ENCODE assay signal across 8 cellular contexts in genomic region chr22:20268350-20269012, GRCh38. TPM values are rescaled to one million over a fixed set of nuclear protein-coding genes. Genes with fewer than 3 reads are reported as not detected.
DNase-seq lines count a peak whose midpoint lies in the region; ATAC-seq, FAIRE-seq and TF ChIP-seq lines count a peak whose summit lies in the region.

No MANE protein-coding gene starts in this region.

- H4K20me1 ChIP-seq in astrocyte (ENCODE audit: insufficient read depth, low read length) (no peaks in the 10 kb centered on the region), smooth muscle cell (ENCODE audit: low read depth) (no peaks in the 10 kb centered on the region)

- FAIRE-seq in astrocyte (lab: Jason Lieb, UNC), result no peak

- peaks cover 2 to 11% (median 7%) of the 10 kb centered on the region in 3 donors for H3K4me1 Mint-ChIP-seq in T-cell
- H3K4me1 Mint-ChIP-seq in astrocyte (ENCODE audit: low read depth, unreplicated experiment), result peaks cover 2% of the 10 kb centered on the region

- H3K79me2 ChIP-seq in astrocyte (ENCODE audit: insufficient read depth, low read length), result no peaks in the 10 kb centered on the region
- H3K79me2 ChIP-seq in smooth muscle cell (ENCODE audit: low read depth), result no peaks in the 10 kb centered on the region

- peak overlapping the region; percentile 82 for H3K4me2 ChIP-seq in astrocyte (ENCODE audit: low read length)
- H3K4me2 ChIP-seq in smooth muscle cell, result peak overlapping the region; percentile 59

- H3K27ac ChIP-seq in astrocyte (ENCODE audit: low read depth, low read length), result no peak overlapping the region
- no peak overlapping the region for H3K27ac ChIP-seq in smooth muscle cell (ENCODE audit: low read depth)

- H3K9me3 ChIP-seq in astrocyte (ENCODE audit: insufficient read depth, low read depth, low read length) (no peaks in the 10 kb centered on the region), iPS-15b (ENCODE audit: control insufficient read depth, insufficient read depth, low read length) (no peaks in the 10 kb centered on the region), smooth muscle cell (replicated peaks; ENCODE audit: low read depth) (no peaks in the 10 kb centered on the region)

- no peaks in the 10 kb centered on the region for H3K27me3 Mint-ChIP-seq in T-cell
- H3K27me3 Mint-ChIP-seq in astrocyte (ENCODE audit: low read depth, unreplicated experiment), result peaks cover 19% of the 10 kb centered on the region

- ATAC-seq in T-cell (replicated peaks in 1 of 4) (peak; percentile 81 to 91 (median 84)), HG03135 (IDR thresholded peaks at IDR 0.05; ENCODE audit: unreplicated experiment) (no peak), GM19463 (IDR thresholded peaks at IDR 0.05; ENCODE audit: unreplicated experiment) (no peak)

- H3K9ac ChIP-seq in astrocyte (ENCODE audit: low read length), result no peak overlapping the region
- peak overlapping the region; percentile 61 for H3K9ac ChIP-seq in iPS-15b (ENCODE audit: low read depth, low read length)
- H3K9ac ChIP-seq in smooth muscle cell (ENCODE audit: low read depth), result no peak overlapping the region

- POLR2A ChIA-PET in T-cell (lab: Charles Lee), result no interaction called here

- H3K9me3 Mint-ChIP-seq in T-cell (no peaks in the 10 kb centered on the region), astrocyte (ENCODE audit: unreplicated experiment) (no peaks in the 10 kb centered on the region)

- DNase-seq in EL, result peak; percentile 56
- peak; percentile 27 for DNase-seq in HPDE6-E6E7 (ENCODE audit: extremely low spot score)
- peak in 31 of 34 experiments; percentile 19 to 66 (median 43) for DNase-seq in T-cell
- no peak for DNase-seq in astrocyte (ENCODE audit: low read depth)
- peak; percentile 7 for DNase-seq in smooth muscle cell (lab: John Stamatoyannopoulos, UW; ENCODE audit: unreplicated experiment)

- H3F3A ChIP-seq in smooth muscle cell (ENCODE audit: low read depth), result no peaks in the 10 kb centered on the region

- H3K27ac Mint-ChIP-seq in T-cell, result no peak overlapping the region
- H3K27ac Mint-ChIP-seq in astrocyte (ENCODE audit: unreplicated experiment), result no peak overlapping the region

- H3K4me3 Mint-ChIP-seq in T-cell (peak overlapping the region; percentile 67 to 78 (median 75)), astrocyte (ENCODE audit: unreplicated experiment) (peak overlapping the region; percentile 75)

- CTCF ChIA-PET in T-cell (lab: Charles Lee), result interaction anchor here in 1 of 2 donors (0.5 kb wide), 1 partner anchor 117 kb away, joined by 4 read pairs; no protein-coding TSS in a partner anchor

- H2AFZ ChIP-seq in astrocyte (ENCODE audit: low read depth, low read length), result peak overlapping the region; percentile 20
- no peak overlapping the region for H2AFZ ChIP-seq in smooth muscle cell (ENCODE audit: low read depth)

- no peak overlapping the region for H3K4me3 ChIP-seq in astrocyte (ENCODE audit: insufficient read depth, low read depth, low read length)
- H3K4me3 ChIP-seq in iPS-15b (ENCODE audit: low read depth, low read length), result no peak overlapping the region
- peak overlapping the region; percentile 34 for H3K4me3 ChIP-seq in smooth muscle cell

- H3K36me3 ChIP-seq in astrocyte (ENCODE audit: insufficient read depth, low read length) (no peaks in the 10 kb centered on the region), iPS-15b (ENCODE audit: control insufficient read depth, insufficient read depth, low read length) (no peaks in the 10 kb centered on the region), smooth muscle cell (ENCODE audit: low read depth) (no peaks in the 10 kb centered on the region)

- TF ChIP-seq CTCF in astrocyte (IDR thresholded peaks at IDR 0.05; ENCODE audit: insufficient read depth, low read depth, low read length), result peak; percentile 15
- TF ChIP-seq CTCF in smooth muscle cell (IDR thresholded peaks at IDR 0.05; ENCODE audit: borderline replicate concordance, insufficient read depth, poor library complexity, severe bottlenecking), result peak; percentile 56

- no peaks in the 10 kb centered on the region for H3K36me3 Mint-ChIP-seq in T-cell
- peaks cover 2% of the 10 kb centered on the region for H3K36me3 Mint-ChIP-seq in astrocyte (ENCODE audit: low read depth, unreplicated experiment)

- no peaks in the 10 kb centered on the region for H3K4me1 ChIP-seq in astrocyte (ENCODE audit: insufficient read depth, low read length)
- H3K4me1 ChIP-seq in iPS-15b (ENCODE audit: control insufficient read depth, insufficient read depth, low read length), result no peaks in the 10 kb centered on the region
- H3K4me1 ChIP-seq in smooth muscle cell (ENCODE audit: low read depth), result peaks cover 7% of the 10 kb centered on the region

- 38% methylated on average over 26 of the region's 43 CpGs for WGBS in smooth muscle cell (ENCODE audit: low lambda C conversion rate)

- no peaks in the 10 kb centered on the region for H3K27me3 ChIP-seq in astrocyte (ENCODE audit: insufficient read depth, low read length)
- no peaks in the 10 kb centered on the region for H3K27me3 ChIP-seq in iPS-15b (ENCODE audit: control insufficient read depth, insufficient read depth, low read length)
- no peaks in the 10 kb centered on the region for H3K27me3 ChIP-seq in smooth muscle cell (ENCODE audit: low read depth)

RNA-seq across cellular contexts. Expression of gene RTN4R, which starts 0.4 kb away (rescaled TPM):
- total RNA-seq in T-cell, result 1 to 10 TPM in 3 of 5 donors, under 1 TPM in 2; 0.33 to 4.1 (median 2.5) TPM
- total RNA-seq in astrocyte, result 1.9 and 2.9 TPM in 2 replicates
- 1.8 and 3.9 TPM in 2 replicates for total RNA-seq in smooth muscle cell
- polyA plus RNA-seq in smooth muscle cell, result 4.7 and 8.4 TPM in 2 replicates

RNA-seq across cellular contexts. Expression of gene DGCR6L, which starts 51.4 kb away (rescaled TPM):
- 10 to 100 TPM; 34.9 to 50.7 (median 46.7) TPM for total RNA-seq in T-cell
- total RNA-seq in astrocyte, result 33.3 and 33.7 TPM in 2 replicates
- 22.2 and 30.3 TPM in 2 replicates for total RNA-seq in smooth muscle cell
- polyA plus RNA-seq in smooth muscle cell, result 74.8 and 77.6 TPM in 2 replicates

Comparison
In these comparisons a context has a peak if more than half of its experiments do, and no peak if none do; other contexts are left out.
1. ATAC-seq: peak in T-cell (4 of 4); none in HG03135 (single experiment) and GM19463 (single experiment).